In genomic region chr18:12291161-12291560, GRCh38 we compare ENCODE assay signal across 22 cellular contexts. TPM values are rescaled to one million over a fixed set of nuclear protein-coding genes. Genes with fewer than 3 reads are reported as not detected.
DNase-seq lines count a peak whose midpoint lies in the region; ATAC-seq, FAIRE-seq and TF ChIP-seq lines count a peak whose summit lies in the region.
"Had no signal": no experiment of that assay in that cellular context is flagged by ENCODE, and none has a peak within 500 bp of the region (broad histone marks: within the 10 kb centered on the region; RNA-seq: fewer than 3 reads in every experiment).

No MANE protein-coding gene starts in this region.

- H3K4me1 ChIP-seq in HepG2 (ENCODE audit: insufficient read depth, low read length) (peaks cover 33% of the 10 kb centered on the region), right lobe of liver (peaks cover 0 to 13% (median 0%) of the 10 kb centered on the region in 4 donors), endodermal cell (ENCODE audit: control insufficient read depth, insufficient read depth, low read length) (peaks cover 3% of the 10 kb centered on the region), upper lobe of right lung (peaks cover 12% of the 10 kb centered on the region)

- no peaks in the 10 kb centered on the region for H3K79me2 ChIP-seq in HepG2 (ENCODE audit: insufficient read depth, low read length)

- H3K4me3 Mint-ChIP-seq in endodermal cell (no peak overlapping the region), progenitor cell of endocrine pancreas (ENCODE audit: low read depth) (no peak overlapping the region)
- H3K4me3 Mint-ChIP-seq in stimulated activated naive CD8-positive, alpha-beta T cell treated with anti-CD3 and anti-CD28 coated beads, Interleukin-15, amount 100 ng/mL, for 72 hours = no peak overlapping the region
- H3K4me3 Mint-ChIP-seq: CD14-positive monocyte; CD4-positive, alpha-beta memory T cell; H9; IgD-negative memory B cell had no signal

- H3K4me2 ChIP-seq in HepG2 (ENCODE audit: low read depth, low read length) = no peak overlapping the region

- H3K9me3 Mint-ChIP-seq in endodermal cell (no peaks in the 10 kb centered on the region), progenitor cell of endocrine pancreas (ENCODE audit: low read depth) (no peaks in the 10 kb centered on the region)
- no peaks in the 10 kb centered on the region for H3K9me3 Mint-ChIP-seq in stimulated activated naive CD8-positive, alpha-beta T cell treated with anti-CD3 and anti-CD28 coated beads, Interleukin-15, amount 100 ng/mL, for 72 hours
- H3K9me3 Mint-ChIP-seq: CD4-positive, alpha-beta memory T cell; H9 had no signal

- H3K4me1 Mint-ChIP-seq in endodermal cell = peaks cover 13% of the 10 kb centered on the region
- peaks cover 7% of the 10 kb centered on the region for H3K4me1 Mint-ChIP-seq in progenitor cell of endocrine pancreas (ENCODE audit: low read depth)
- peaks cover 9% of the 10 kb centered on the region for H3K4me1 Mint-ChIP-seq in stimulated activated naive CD8-positive, alpha-beta T cell treated with anti-CD3 and anti-CD28 coated beads, Interleukin-15, amount 100 ng/mL, for 72 hours

- TF ChIP-seq RAD21 in HepG2 (CRISPR knock-in tag; IDR thresholded peaks at IDR 0.05) = no peak

- CTCF ChIA-PET in HepG2 (lab: Yijun Ruan, JAX; ENCODE audit: low intra/inter-chr PET ratio, low total read pairs) = no interaction called here

- no peaks in the 10 kb centered on the region for H4K20me1 ChIP-seq in HepG2 (ENCODE audit: insufficient read depth, low read length)
- H4K20me1 ChIP-seq: BLaER1 had no signal

- DNase-seq in HepG2 (ENCODE audit: low spot score) (no peak), right lobe of liver (no peak), endodermal cell (peak; percentile 4), progenitor cell of endocrine pancreas (ENCODE audit: low spot score, unreplicated experiment) (no peak), upper lobe of right lung (peak; percentile 27), GF-D8 (lab: John Stamatoyannopoulos, UW) (no peak)
- DNase-seq in stimulated activated CD4-positive, alpha-beta T cell treated with anti-CD3 and anti-CD28 coated beads, Interleukin-2, amount 100 ng/mL, for 24 hours = no peak
- DNase-seq in stimulated activated naive CD8-positive, alpha-beta T cell treated with anti-CD3 and anti-CD28 coated beads, Interleukin-15, amount 100 ng/mL, for 72 hours = no peak
- DNase-seq: 8988T; CD4-positive, alpha-beta memory T cell; DMS153; DMS79; GDM1; H9 had no signal

- no peak overlapping the region for H2AFZ ChIP-seq in HepG2 (ENCODE audit: low read length)

- no peak for FAIRE-seq in HepG2 (lab: Jason Lieb, UNC)
- FAIRE-seq: H1 had no signal

- H3K36me3 Mint-ChIP-seq in endodermal cell (ENCODE audit: low read depth) = no peaks in the 10 kb centered on the region
- no peaks in the 10 kb centered on the region for H3K36me3 Mint-ChIP-seq in progenitor cell of endocrine pancreas (ENCODE audit: insufficient read depth)
- H3K36me3 Mint-ChIP-seq: CD4-positive, alpha-beta memory T cell; IgD-negative memory B cell had no signal

- POLR2A ChIA-PET in HepG2 (lab: Yijun Ruan, JAX) = interaction anchor here (1.2 kb wide), 1 partner anchor 12 kb away, joined by 3 read pairs; no protein-coding TSS in a partner anchor

- ATAC-seq in HepG2 (no peak), right lobe of liver (no peak), upper lobe of right lung (no peak)
- no peak for ATAC-seq in stimulated activated naive CD8-positive, alpha-beta T cell treated with anti-CD3 and anti-CD28 coated beads, Interleukin-15, amount 100 ng/mL, for 72 hours

- in situ Hi-C loops in HepG2 (cut with HindIII; ENCODE audit: extremely low pct_ligation_motif_present, low pct_unique_long_range_greater_than_20kb) = no loop called here

- H3K27ac ChIP-seq in HepG2 (ENCODE audit: extremely low read length, insufficient read depth, low read length) (no peak overlapping the region), right lobe of liver (no peak overlapping the region), endodermal cell (ENCODE audit: low read depth, low read length) (no peak overlapping the region), upper lobe of right lung (no peak overlapping the region)
- H3K27ac ChIP-seq: BLaER1, HL-60 had no signal

- H3K9me3 ChIP-seq in HepG2 (ENCODE audit: low read length) = no peaks in the 10 kb centered on the region
- H3K9me3 ChIP-seq in right lobe of liver = no peaks in the 10 kb centered on the region
- H3K9me3 ChIP-seq in endodermal cell (ENCODE audit: control insufficient read depth, low read length) = no peaks in the 10 kb centered on the region
- H3K9me3 ChIP-seq in upper lobe of right lung = no peaks in the 10 kb centered on the region
- H3K9me3 ChIP-seq: BLaER1 had no signal

- H3K9ac ChIP-seq in HepG2 (ENCODE audit: insufficient read depth, low read depth, low read length) (no peak overlapping the region), endodermal cell (ENCODE audit: extremely low read depth, low read length, poor library complexity, severe bottlenecking) (no peak overlapping the region)
- H3K9ac ChIP-seq: BLaER1 had no signal

- no TSS peak for BruUV-seq in HepG2 (replicated peaks; lab: Mats Ljungman, UMichigan)

- no peak for TF ChIP-seq CTCF in HepG2 (CRISPR knock-in tag; IDR thresholded peaks at IDR 0.05)
- no peak for TF ChIP-seq CTCF in right lobe of liver (IDR thresholded peaks at IDR 0.05)
- no peak for TF ChIP-seq CTCF in endodermal cell (conservative IDR thresholded peaks at IDR 0.05)
- no peak for TF ChIP-seq CTCF in progenitor cell of endocrine pancreas (IDR thresholded peaks at IDR 0.05; ENCODE audit: unreplicated experiment)
- TF ChIP-seq CTCF in upper lobe of right lung (IDR thresholded peaks at IDR 0.05) = no peak

- intact Hi-C loops in HepG2 (cut with micrococcal nuclease; ENCODE audit: unreplicated experiment) (no loop called here), right lobe of liver (cut with DNase I) (no loop called here), upper lobe of right lung (cut with DNase I) (no loop called here)

- TF ChIP-seq EP300 in HepG2 (IDR thresholded peaks at IDR 0.05; ENCODE audit: low read depth in 2 of 2, low read length in 2 of 2) = no peak
- TF ChIP-seq EP300 in HepG2 (CRISPR knock-in tag; IDR thresholded peaks at IDR 0.05; ENCODE audit: borderline replicate concordance) = no peak

- H3K4me3 ChIP-seq in HepG2 (replicated peaks in 1 of 3; ENCODE audit: insufficient read depth in 1 of 3, low read depth in 2 of 3, low read length in 3 of 3) (no peak overlapping the region), right lobe of liver (no peak overlapping the region), endodermal cell (ENCODE audit: low read length) (no peak overlapping the region), upper lobe of right lung (no peak overlapping the region)
- H3K4me3 ChIP-seq: BLaER1 had no signal

- H3K27me3 ChIP-seq in HepG2 (ENCODE audit: control insufficient read depth in 1 of 2, insufficient read depth in 2 of 2, low read length in 2 of 2) = peaks cover 3 to 33% of the 10 kb centered on the region in 2 experiments; a peak in 4 of 5 replicates
- peaks cover 0 to 8% of the 10 kb centered on the region in 2 donors for H3K27me3 ChIP-seq in right lobe of liver
- H3K27me3 ChIP-seq in endodermal cell (ENCODE audit: control insufficient read depth, insufficient read depth, low read length, poor library complexity, severe bottlenecking) = peaks cover 35% of the 10 kb centered on the region
- peaks cover 34% of the 10 kb centered on the region for H3K27me3 ChIP-seq in upper lobe of right lung
- H3K27me3 ChIP-seq: BLaER1 had no signal

- 28% methylated on average over 6 of the region's 6 CpGs for WGBS in HepG2 (ENCODE audit: low lambda C conversion rate)
- WGBS in right lobe of liver (ENCODE audit: insufficient coverage, low coverage, low lambda C conversion rate, missing lambda C conversion rate) = 64% methylated on average over 5 of the region's 6 CpGs
- WGBS in endodermal cell (ENCODE audit: insufficient coverage in 1 of 2, insufficient read length in 1 of 2), 2 experiments = 93 to 100% methylated on average over 3 to 6 of the region's 6 CpGs

- TF ChIP-seq POLR2A in HepG2 (IDR thresholded peaks at IDR 0.05; ENCODE audit: insufficient read depth in 1 of 2, low read depth in 2 of 2, low read length in 2 of 2) = no peak
- no peak for TF ChIP-seq POLR2A in right lobe of liver (IDR thresholded peaks at IDR 0.05)

- H3K27ac Mint-ChIP-seq in endodermal cell (no peak overlapping the region), progenitor cell of endocrine pancreas (peak overlapping the region; percentile 34)
- H3K27ac Mint-ChIP-seq in stimulated activated naive CD8-positive, alpha-beta T cell treated with anti-CD3 and anti-CD28 coated beads, Interleukin-15, amount 100 ng/mL, for 72 hours = no peak overlapping the region
- H3K27ac Mint-ChIP-seq: CD14-positive monocyte; CD4-positive, alpha-beta memory T cell; H9; IgD-negative memory B cell had no signal

- H3K36me3 ChIP-seq in HepG2 (replicated peaks in 1 of 2; ENCODE audit: control insufficient read depth in 1 of 2, insufficient read depth in 2 of 2, low read length in 2 of 2) (no peaks in the 10 kb centered on the region), right lobe of liver (no peaks in the 10 kb centered on the region), endodermal cell (ENCODE audit: control insufficient read depth, insufficient read depth, low read length) (no peaks in the 10 kb centered on the region), upper lobe of right lung (no peaks in the 10 kb centered on the region)
- H3K36me3 ChIP-seq: BLaER1 had no signal

- peaks cover 35% of the 10 kb centered on the region for H3K27me3 Mint-ChIP-seq in endodermal cell (ENCODE audit: insufficient read depth)
- peaks cover 55% of the 10 kb centered on the region for H3K27me3 Mint-ChIP-seq in progenitor cell of endocrine pancreas
- H3K27me3 Mint-ChIP-seq in stimulated activated naive CD8-positive, alpha-beta T cell treated with anti-CD3 and anti-CD28 coated beads, Interleukin-15, amount 100 ng/mL, for 72 hours = peaks cover 44% of the 10 kb centered on the region

RNA-seq across cellular contexts. Expression of gene TUBB6, which starts 16.9 kb away (rescaled TPM):
- total RNA-seq in HepG2 (2016; rRNA removed; fragmentation: Illumina TruSeq; extraction: Trizol) = 9.9 and 13.5 TPM in 2 replicates
- 2.6 and 3.9 TPM in 2 replicates for total RNA-seq in HepG2 (2016; cell fraction: cytosol; rRNA removed; fragmentation: Illumina TruSeq; extraction: Trizol; ENCODE audit: low read depth)
- 11.1 and 12.0 TPM in 2 replicates for total RNA-seq in HepG2 (2016; cell fraction: insoluble cytoplasmic fraction; rRNA removed; fragmentation: Illumina TruSeq; extraction: Trizol)
- total RNA-seq in HepG2 (2016; cell fraction: membrane; rRNA removed; fragmentation: Illumina TruSeq; extraction: Trizol) = 6.0 and 7.2 TPM in 2 replicates
- 4.2 and 6.5 TPM in 2 replicates for total RNA-seq in HepG2 (2016; cell fraction: nucleus; rRNA removed; fragmentation: Illumina TruSeq; extraction: Trizol)
- polyA plus RNA-seq in HepG2 (2011; rRNA removed) = 28.6 and 30.8 TPM in 2 replicates
- 30.2 and 44.7 TPM in 2 replicates for polyA plus RNA-seq in HepG2 (2011; cell fraction: cytosol; rRNA removed)
- polyA plus RNA-seq in HepG2 (2011; cell fraction: nucleus; rRNA removed) = 30.6 and 34.0 TPM in 2 replicates
- 5.6 and 18.7 TPM in 2 replicates for polyA plus RNA-seq in HepG2 (2012)
- 4.1 and 5.2 TPM in 2 replicates for polyA plus RNA-seq in HepG2 (2016; cell fraction: cytosol; fragmentation: Illumina TruSeq; extraction: Trizol; ENCODE audit: low read depth)
- polyA plus RNA-seq in HepG2 (2016; cell fraction: insoluble cytoplasmic fraction; fragmentation: Illumina TruSeq; extraction: Trizol; ENCODE audit: low read depth) = 13.8 and 14.5 TPM in 2 replicates
- 4.6 and 4.9 TPM in 2 replicates for polyA plus RNA-seq in HepG2 (2016; cell fraction: membrane; fragmentation: Illumina TruSeq; extraction: Trizol; ENCODE audit: low read depth)
- polyA plus RNA-seq in HepG2 (2016; cell fraction: nucleus; fragmentation: Illumina TruSeq; extraction: Trizol; ENCODE audit: insufficient read depth, low read depth) = 10.3 and 12.3 TPM in 2 replicates
- 60.5 and 149 TPM in 2 replicates for polyA minus RNA-seq in HepG2 (2011; rRNA and poly(A)+ RNA removed; ENCODE audit: low replicate concordance)
- 20.5 and 20.8 TPM in 2 replicates for polyA minus RNA-seq in HepG2 (2011; cell fraction: cytosol; rRNA and poly(A)+ RNA removed)
- 8.5 and 14.0 TPM in 2 replicates for polyA minus RNA-seq in HepG2 (2011; cell fraction: nucleus; rRNA and poly(A)+ RNA removed)
- total RNA-seq in right lobe of liver = 10 to 100 TPM in 2 of 6 experiments, 1 to 10 TPM in 4; 2.4 to 18.5 (median 9.0) TPM
- 10 to 100 TPM; 33.0 to 45.4 TPM for total RNA-seq in endodermal cell
- 103 TPM for polyA plus RNA-seq in endodermal cell (2013, experiment 1 of 2)
- polyA plus RNA-seq in endodermal cell (2013, experiment 2 of 2) = 111 TPM
- total RNA-seq in progenitor cell of endocrine pancreas = 7.2 and 10.7 TPM in 2 replicates
- 110 TPM for total RNA-seq in upper lobe of right lung

RNA-seq across cellular contexts. Expression of gene CIDEA, which starts 37.0 kb away (rescaled TPM):
- not detected in 2 replicates for total RNA-seq in HepG2 (2016; rRNA removed; fragmentation: Illumina TruSeq; extraction: Trizol)
- not detected in 2 replicates for total RNA-seq in HepG2 (2016; cell fraction: cytosol; rRNA removed; fragmentation: Illumina TruSeq; extraction: Trizol; ENCODE audit: low read depth)
- total RNA-seq in HepG2 (2016; cell fraction: insoluble cytoplasmic fraction; rRNA removed; fragmentation: Illumina TruSeq; extraction: Trizol) = not detected in 2 replicates
- not detected in 2 replicates for total RNA-seq in HepG2 (2016; cell fraction: membrane; rRNA removed; fragmentation: Illumina TruSeq; extraction: Trizol)
- not detected in 2 replicates for total RNA-seq in HepG2 (2016; cell fraction: nucleus; rRNA removed; fragmentation: Illumina TruSeq; extraction: Trizol)
- not detected in 2 replicates for polyA plus RNA-seq in HepG2 (2011; rRNA removed)
- polyA plus RNA-seq in HepG2 (2011; cell fraction: cytosol; rRNA removed) = 0.04 TPM in 1 of 2 replicates, not detected in the other
- not detected in 2 replicates for polyA plus RNA-seq in HepG2 (2011; cell fraction: nucleus; rRNA removed)
- not detected in 2 replicates for polyA plus RNA-seq in HepG2 (2012)
- not detected in 2 replicates for polyA plus RNA-seq in HepG2 (2016; cell fraction: cytosol; fragmentation: Illumina TruSeq; extraction: Trizol; ENCODE audit: low read depth)
- polyA plus RNA-seq in HepG2 (2016; cell fraction: insoluble cytoplasmic fraction; fragmentation: Illumina TruSeq; extraction: Trizol; ENCODE audit: low read depth) = not detected in 2 replicates
- not detected in 2 replicates for polyA plus RNA-seq in HepG2 (2016; cell fraction: membrane; fragmentation: Illumina TruSeq; extraction: Trizol; ENCODE audit: low read depth)
- polyA plus RNA-seq in HepG2 (2016; cell fraction: nucleus; fragmentation: Illumina TruSeq; extraction: Trizol; ENCODE audit: insufficient read depth, low read depth) = not detected in 2 replicates
- not detected in 2 replicates for polyA minus RNA-seq in HepG2 (2011; rRNA and poly(A)+ RNA removed; ENCODE audit: low replicate concordance)
- polyA minus RNA-seq in HepG2 (2011; cell fraction: cytosol; rRNA and poly(A)+ RNA removed) = not detected in 2 replicates
- polyA minus RNA-seq in HepG2 (2011; cell fraction: nucleus; rRNA and poly(A)+ RNA removed) = not detected in 2 replicates
- not detected for total RNA-seq in right lobe of liver
- not detected for total RNA-seq in endodermal cell
- polyA plus RNA-seq in endodermal cell (2013, experiment 1 of 2) = not detected
- not detected for polyA plus RNA-seq in endodermal cell (2013, experiment 2 of 2)
- not detected in 2 replicates for total RNA-seq in progenitor cell of endocrine pancreas
- not detected for total RNA-seq in upper lobe of right lung
- total RNA-seq: A673; CD4-positive, alpha-beta memory T cell; Daoy; H1; H9; HT1080 had no signal
- polyA plus RNA-seq: CD14-positive monocyte; CD4-positive, alpha-beta memory T cell; H1; IgD-negative memory B cell had no signal

Comparison
In these comparisons a context has a peak if more than half of its experiments do, and no peak if none do; other contexts are left out.
1. DNase-seq: peak in endodermal cell (single experiment) and upper lobe of right lung (single experiment); none in HepG2 (single experiment), right lobe of liver (0 of 3), progenitor cell of endocrine pancreas (single experiment), stimulated activated CD4-positive, alpha-beta T cell treated with anti-CD3 and anti-CD28 coated beads, Interleukin-2, amount 100 ng/mL, for 24 hours (0 of 2), GF-D8 (single experiment) and stimulated activated naive CD8-positive, alpha-beta T cell treated with anti-CD3 and anti-CD28 coated beads, Interleukin-15, amount 100 ng/mL, for 72 hours (0 of 2).